Comparison of ENCODE assay signal across 8 cellular contexts in genomic region chr1:23809751-23810171, GRCh38. TPM values are rescaled to one million over a fixed set of nuclear protein-coding genes. Genes with fewer than 3 reads are reported as not detected.
DNase-seq lines count a peak whose midpoint lies in the region; ATAC-seq and TF ChIP-seq lines count a peak whose summit lies in the region.

No MANE protein-coding gene starts in this region.

- 10 to 23% methylated on average over 6 of the region's 6 CpGs for WGBS in lung, 2 donors

- H3K36me3 ChIP-seq in lung (ENCODE audit: control insufficient read depth in 2 of 2, insufficient read depth in 2 of 2, low read length in 2 of 2), result peaks cover 12 to 25% of the 10 kb centered on the region in 2 donors

- H3K4me1 ChIP-seq in lung (ENCODE audit: control insufficient read depth in 2 of 2, insufficient read depth in 2 of 2, low read length in 2 of 2), result no peaks in the 10 kb centered on the region

- H3K27ac ChIP-seq in coronary artery (peak overlapping the region in 1 of 2 donors; percentile 18), lung (ENCODE audit: low read depth in 1 of 2, low read length in 1 of 2) (peak overlapping the region in 1 of 2 donors; percentile 25)

- ATAC-seq in HG02981 (IDR thresholded peaks at IDR 0.05; ENCODE audit: unreplicated experiment) (peak; percentile 68), lung (ENCODE audit: insufficient read depth, low FRiP score) (peak; percentile 72), GM18870 (IDR thresholded peaks at IDR 0.05; ENCODE audit: unreplicated experiment) (no peak)
- peak; percentile 96 for ATAC-seq in activated CD4-positive, alpha-beta T cell treated with anti-CD3 and anti-CD28 coated beads for 36 hours

- POLR2A ChIA-PET in activated CD4-positive, alpha-beta T cell treated with anti-CD3 and anti-CD28 coated beads for 36 hours (lab: Charles Lee), result interaction anchor here (0.6 kb wide), 1 partner anchor 16 kb away, joined by 4 read pairs; the partner anchor contains the start of gene HMGCL

- intact Hi-C loops in activated CD4-positive, alpha-beta T cell treated with anti-CD3 and anti-CD28 coated beads for 36 hours (cut with DNase I, micrococcal nuclease), result loop anchor here (1.0 to 10.0 kb wide), 6 partner anchors 16 to 218 kb away; partner anchors contain the start of genes FUCA1 (in 2 of the 2), HMGCL (in 1 of the 2) and PNRC2 (in 1 of the 2)

- no peak overlapping the region for H3K4me3 ChIP-seq in coronary artery
- no peak overlapping the region for H3K4me3 ChIP-seq in lung

- H3K27me3 Mint-ChIP-seq in activated CD4-positive, alpha-beta T cell treated with anti-CD3 and anti-CD28 coated beads for 36 hours, result no peaks in the 10 kb centered on the region

- H3K9me3 ChIP-seq in lung (ENCODE audit: control insufficient read depth in 2 of 2, insufficient read depth in 1 of 2, low read length in 1 of 2), result no peaks in the 10 kb centered on the region

- peaks cover 6% of the 10 kb centered on the region for H3K36me3 Mint-ChIP-seq in activated CD4-positive, alpha-beta T cell treated with anti-CD3 and anti-CD28 coated beads for 36 hours (ENCODE audit: low read depth)

- H3K27me3 ChIP-seq in lung (ENCODE audit: control insufficient read depth, insufficient read depth), result no peaks in the 10 kb centered on the region

- peaks cover 13% of the 10 kb centered on the region for H3K4me1 Mint-ChIP-seq in activated CD4-positive, alpha-beta T cell treated with anti-CD3 and anti-CD28 coated beads for 36 hours

- H3K27ac Mint-ChIP-seq in activated CD4-positive, alpha-beta T cell treated with anti-CD3 and anti-CD28 coated beads for 36 hours, result no peak overlapping the region

- TF ChIP-seq CTCF in coronary artery (IDR thresholded peaks at IDR 0.05), result peak; percentile 36
- peak; percentile 66 for TF ChIP-seq CTCF in lung (IDR thresholded peaks at IDR 0.05; ENCODE audit: control extremely low read depth, extremely low read depth)

- H3K9me3 Mint-ChIP-seq in activated CD4-positive, alpha-beta T cell treated with anti-CD3 and anti-CD28 coated beads for 36 hours (ENCODE audit: low read depth), result no peaks in the 10 kb centered on the region

- DNase-seq in ELR (ENCODE audit: low read depth) (peak; percentile 69), NCI-H524 treated with DMSO at 0.1 percent for 48 hours (lab: John Stamatoyannopoulos, UW) (peak; percentile 7), coronary artery (ENCODE audit: low spot score) (no peak), lung (ENCODE audit: low spot score) (peak; percentile 78)
- DNase-seq in activated CD4-positive, alpha-beta T cell treated with anti-CD3 and anti-CD28 coated beads for 36 hours, result peak; percentile 91
- peak; percentile 68 to 71 for DNase-seq in stimulated activated CD8-positive, alpha-beta memory T cell treated with anti-CD3 and anti-CD28 coated beads, Interleukin-2, amount 100 ng/mL, for 48 hours (ENCODE audit: low read depth in 2 of 2)

- H3K4me3 Mint-ChIP-seq in activated CD4-positive, alpha-beta T cell treated with anti-CD3 and anti-CD28 coated beads for 36 hours, result no peak overlapping the region

- CTCF ChIA-PET in activated CD4-positive, alpha-beta T cell treated with anti-CD3 and anti-CD28 coated beads for 36 hours (lab: Charles Lee), result interaction anchor here (0.7 to 3.1 kb wide), 20 partner anchors 9 to 382 kb away, joined by 3 to 41 read pairs (median 4); partner anchors contain the start of genes ELOA, FUCA1, GALE and HMGCL

RNA-seq across cellular contexts. Expression of gene GALE, which starts 9.2 kb away (rescaled TPM):
- 10 to 100 TPM; 27.4 to 35.6 TPM for total RNA-seq in activated CD4-positive, alpha-beta T cell treated with anti-CD3 and anti-CD28 coated beads for 36 hours
- 10 to 100 TPM; 21.4 to 83.9 TPM for total RNA-seq in lung
- 100 to 1,000 TPM in 1 of 2 donors, 10 to 100 TPM in 1; 76.0 to 146 TPM for polyA plus RNA-seq in lung

RNA-seq across cellular contexts. Expression of gene HMGCL, which starts 15.5 kb away (rescaled TPM):
- total RNA-seq in activated CD4-positive, alpha-beta T cell treated with anti-CD3 and anti-CD28 coated beads for 36 hours, result 10 to 100 TPM; 31.9 to 46.0 TPM
- total RNA-seq in lung, result 10 to 100 TPM; 46.6 to 47.6 TPM
- polyA plus RNA-seq in lung, result 10 to 100 TPM; 33.3 to 41.2 TPM

RNA-seq across cellular contexts. Expression of gene LYPLA2, which starts 18.8 kb away (rescaled TPM):
- total RNA-seq in activated CD4-positive, alpha-beta T cell treated with anti-CD3 and anti-CD28 coated beads for 36 hours, result 10 to 100 TPM; 55.0 to 64.8 TPM
- 10 to 100 TPM; 30.9 to 66.8 TPM for total RNA-seq in lung
- 10 to 100 TPM; 67.1 to 83.1 TPM for polyA plus RNA-seq in lung

RNA-seq across cellular contexts. Expression of gene PITHD1, which starts 31.5 kb away (rescaled TPM):
- 10 to 100 TPM; 53.1 to 64.1 TPM for total RNA-seq in activated CD4-positive, alpha-beta T cell treated with anti-CD3 and anti-CD28 coated beads for 36 hours
- total RNA-seq in lung, result 10 to 100 TPM; 44.7 to 55.7 TPM
- 10 to 100 TPM; 39.2 to 50.0 TPM for polyA plus RNA-seq in lung

RNA-seq across cellular contexts. Expression of gene FUCA1, which starts 58.3 kb away (rescaled TPM):
- total RNA-seq in activated CD4-positive, alpha-beta T cell treated with anti-CD3 and anti-CD28 coated beads for 36 hours, result 1 to 10 TPM; 4.2 to 4.5 TPM
- total RNA-seq in lung, result 10 to 100 TPM; 31.2 to 39.6 TPM
- 10 to 100 TPM; 31.5 to 41.1 TPM for polyA plus RNA-seq in lung
